Comparison of ENCODE assay signal across 35 cellular contexts in the genomic region with DNA sequence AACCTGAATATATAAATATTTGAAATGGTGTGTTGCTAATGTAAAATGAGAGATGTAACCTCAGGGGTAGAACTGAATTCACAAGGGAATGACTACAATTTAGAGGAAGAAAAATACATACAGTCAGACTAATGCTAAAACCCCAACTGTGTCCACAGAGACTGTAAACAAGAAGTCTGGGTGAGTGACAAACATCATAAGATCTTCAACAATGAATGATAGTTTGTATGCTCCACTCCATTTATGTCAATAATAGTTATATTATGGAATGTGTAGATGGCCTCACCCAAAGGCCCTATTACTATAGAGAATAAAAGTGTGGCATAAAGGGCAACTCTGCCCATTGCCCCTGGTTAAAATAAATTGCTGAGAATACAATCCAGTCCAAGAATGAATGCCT.
"Had no signal": no experiment of that assay in that cellular context is flagged by ENCODE, and none has a peak within 500 bp of the region (broad histone marks: within the 10 kb centered on the region; RNA-seq: fewer than 3 reads in every experiment).

No MANE protein-coding gene starts in this region.

- H3K36me3 Mint-ChIP-seq: activated CD4-positive, alpha-beta memory T cell treated with anti-CD3 and anti-CD28 coated beads for 36 hours; activated naive CD4-positive, alpha-beta T cell treated with anti-CD3 and anti-CD28 coated beads, Interleukin-2, amount 50 U/mL, for 72 hours; activated naive CD8-positive, alpha-beta T cell treated with anti-CD3 and anti-CD28 coated beads for 36 hours had no signal

- H3K4me3 Mint-ChIP-seq: activated B cell treated with CpG ODN at 0.5 μM for 24 hours; activated CD4-positive, alpha-beta memory T cell treated with anti-CD3 and anti-CD28 coated beads for 36 hours; activated CD4-positive, alpha-beta T cell treated with anti-CD3 and anti-CD28 coated beads, Interleukin-2, amount 10 ng/mL, durations not matched to agents 24 days and 14 days; activated CD8-positive, alpha-beta T cell treated with anti-CD3 and anti-CD28 coated beads for 36 hours; activated naive CD4-positive, alpha-beta T cell treated with anti-CD3 and anti-CD28 coated beads for 36 hours; activated naive CD8-positive, alpha-beta T cell treated with anti-CD3 and anti-CD28 coated beads for 36 hours; activated T-cell treated with anti-CD3 and anti-CD28 coated beads, Interleukin-2, amount 50 U/mL, for 4 hours; activated T-cell treated with anti-CD3 and anti-CD28 coated beads, Interleukin-2, amount 50 U/mL, for 72 hours; activated T-helper 1 cell treated with anti-CD3 and anti-CD28 coated beads, Interleukin-12 subunit alpha, Interleukin-12 subunit beta, Interleukin-2, Interleukin-4 antibody, amounts not matched to agents 30 ng/mL and 10 ng/mL and 1 ng/mL, durations not matched to agents 14 hours and 24 hours and 36 hours; activated T-helper 17 cell treated with anti-CD3 and anti-CD28 coated beads, Interleukin-2, amount 50 U/mL, for 72 hours; T-helper 1 cell treated with Interleukin-12 subunit alpha and Interleukin-12 subunit beta and Interleukin-4 antibody, amounts not matched to agents 30 μg/mL and 1 μg/mL, for 36 hours; T-helper 2 cell treated with Interferon-gamma antibody and Interleukin-4, amounts not matched to agents 5 μg/mL and 100 μg/mL, for 36 hours had no signal

- H3K27ac Mint-ChIP-seq: activated B cell treated with CpG ODN at 0.5 μM for 24 hours; activated CD4-positive, alpha-beta memory T cell treated with anti-CD3 and anti-CD28 coated beads for 36 hours; activated CD4-positive, alpha-beta T cell treated with anti-CD3 and anti-CD28 coated beads, Interleukin-2, amount 10 ng/mL, durations not matched to agents 24 days and 14 days; activated CD8-positive, alpha-beta T cell treated with anti-CD3 and anti-CD28 coated beads for 36 hours; activated naive CD4-positive, alpha-beta T cell treated with anti-CD3 and anti-CD28 coated beads for 36 hours; activated naive CD4-positive, alpha-beta T cell treated with anti-CD3 and anti-CD28 coated beads, Interleukin-2, amount 50 U/mL, for 72 hours; activated naive CD8-positive, alpha-beta T cell treated with anti-CD3 and anti-CD28 coated beads for 36 hours; activated T-cell treated with anti-CD3 and anti-CD28 coated beads, Interleukin-2, amount 50 U/mL, for 72 hours; activated T-helper 1 cell treated with anti-CD3 and anti-CD28 coated beads, Interleukin-12 subunit alpha, Interleukin-12 subunit beta, Interleukin-2, Interleukin-4 antibody, amounts not matched to agents 30 ng/mL and 10 ng/mL and 1 ng/mL, durations not matched to agents 14 hours and 24 hours and 36 hours; activated T-helper 17 cell treated with anti-CD3 and anti-CD28 coated beads, Interleukin-2, amount 50 U/mL, for 72 hours; T-helper 1 cell treated with Interleukin-12 subunit alpha and Interleukin-12 subunit beta and Interleukin-4 antibody, amounts not matched to agents 30 μg/mL and 1 μg/mL, for 36 hours; T-helper 2 cell treated with Interferon-gamma antibody and Interleukin-4, amounts not matched to agents 5 μg/mL and 100 μg/mL, for 36 hours had no signal

- H3K4me1 Mint-ChIP-seq: activated CD4-positive, alpha-beta T cell treated with anti-CD3 and anti-CD28 coated beads, Interleukin-2, amount 10 ng/mL, durations not matched to agents 24 days and 14 days; activated naive CD8-positive, alpha-beta T cell treated with anti-CD3 and anti-CD28 coated beads for 36 hours; activated T-helper 17 cell treated with anti-CD3 and anti-CD28 coated beads, Interleukin-2, amount 50 U/mL, for 72 hours had no signal

- H3K4me1 ChIP-seq: adrenal gland, breast epithelium had no signal

- ATAC-seq: activated CD8-positive, alpha-beta T cell treated with anti-CD3 and anti-CD28 coated beads for 36 hours; activated naive CD4-positive, alpha-beta T cell treated with anti-CD3 and anti-CD28 coated beads, Interleukin-2, amount 50 U/mL, for 72 hours; activated T-cell treated with anti-CD3 and anti-CD28 coated beads, Interleukin-2, amount 50 U/mL, for 4 hours; activated T-cell treated with anti-CD3 and anti-CD28 coated beads, Interleukin-2, amount 50 U/mL, for 72 hours; activated T-helper 17 cell treated with anti-CD3 and anti-CD28 coated beads, Interleukin-2, amount 50 U/mL, for 72 hours; body of pancreas had no signal

- H3K9me3 ChIP-seq: adrenal gland, body of pancreas, breast epithelium had no signal

- H3K27me3 ChIP-seq: adrenal gland, body of pancreas, brain microvascular endothelial cell, breast epithelium had no signal

- H3K27ac ChIP-seq: adrenal gland, body of pancreas, brain microvascular endothelial cell, breast epithelium, VCaP had no signal

- H3K27me3 Mint-ChIP-seq: activated CD4-positive, alpha-beta memory T cell treated with anti-CD3 and anti-CD28 coated beads for 36 hours; activated CD8-positive, alpha-beta T cell treated with anti-CD3 and anti-CD28 coated beads for 36 hours had no signal

- H3K4me3 ChIP-seq: adrenal gland, body of pancreas, breast epithelium had no signal

- H3K9me3 Mint-ChIP-seq: activated B cell treated with CpG ODN at 0.5 μM for 24 hours; activated CD4-positive, alpha-beta memory T cell treated with anti-CD3 and anti-CD28 coated beads for 36 hours; activated CD4-positive, alpha-beta T cell treated with anti-CD3 and anti-CD28 coated beads, Interleukin-2, amount 10 ng/mL, durations not matched to agents 24 days and 14 days; activated CD8-positive, alpha-beta T cell treated with anti-CD3 and anti-CD28 coated beads for 36 hours; activated naive CD4-positive, alpha-beta T cell treated with anti-CD3 and anti-CD28 coated beads for 36 hours; activated naive CD4-positive, alpha-beta T cell treated with anti-CD3 and anti-CD28 coated beads, Interleukin-2, amount 50 U/mL, for 72 hours; activated naive CD8-positive, alpha-beta T cell treated with anti-CD3 and anti-CD28 coated beads for 36 hours; activated T-cell treated with anti-CD3 and anti-CD28 coated beads, Interleukin-2, amount 50 U/mL, for 4 hours; activated T-cell treated with anti-CD3 and anti-CD28 coated beads, Interleukin-2, amount 50 U/mL, for 72 hours; activated T-helper 1 cell treated with anti-CD3 and anti-CD28 coated beads, Interleukin-12 subunit alpha, Interleukin-12 subunit beta, Interleukin-2, Interleukin-4 antibody, amounts not matched to agents 30 ng/mL and 10 ng/mL and 1 ng/mL, durations not matched to agents 14 hours and 24 hours and 36 hours; activated T-helper 17 cell treated with anti-CD3 and anti-CD28 coated beads, Interleukin-2, amount 50 U/mL, for 72 hours; T-helper 1 cell treated with Interleukin-12 subunit alpha and Interleukin-12 subunit beta and Interleukin-4 antibody, amounts not matched to agents 30 μg/mL and 1 μg/mL, for 36 hours; T-helper 2 cell treated with Interferon-gamma antibody and Interleukin-4, amounts not matched to agents 5 μg/mL and 100 μg/mL, for 36 hours had no signal

- H3K36me3 ChIP-seq: adrenal gland, brain microvascular endothelial cell, breast epithelium had no signal

- DNase-seq: activated B cell treated with CpG ODN at 0.5 μM for 24 hours; activated CD4-positive, alpha-beta memory T cell treated with anti-CD3 and anti-CD28 coated beads for 36 hours; activated CD4-positive, alpha-beta T cell treated with anti-CD3 and anti-CD28 coated beads for 4 hours; activated CD4-positive, alpha-beta T cell treated with anti-CD3 and anti-CD28 coated beads, Interleukin-2, amount 10 ng/mL, durations not matched to agents 24 days and 14 days; activated CD4-positive, alpha-beta T cell treated with anti-CD3 and anti-CD28 coated beads, Interleukin-2, amount 50 U/mL, for 1 hour; activated CD4-positive, alpha-beta T cell treated with anti-CD3 and anti-CD28 coated beads, Interleukin-2, amount 50 U/mL, for 4 hours; activated CD4-positive, CD25-positive, alpha-beta regulatory T cell treated with anti-CD3 and anti-CD28 coated beads, Interleukin-2, amount 50 U/mL, for 72 hours; activated CD8-positive, alpha-beta memory T cell treated with anti-CD3 and anti-CD28 coated beads, Interleukin-2, amount 50 U/mL, for 4 hours; activated CD8-positive, alpha-beta T cell treated with anti-CD3 and anti-CD28 coated beads for 36 hours; activated effector memory CD4-positive, alpha-beta T cell treated with anti-CD3 and anti-CD28 coated beads, Interleukin-2, amount 50 U/mL, for 16 hours; activated gamma-delta T cell treated with Interleukin-2 at 50 U/mL for 16 hours; activated naive CD4-positive, alpha-beta T cell; activated naive CD4-positive, alpha-beta T cell treated with anti-CD3 and anti-CD28 coated beads for 36 hours; activated naive CD4-positive, alpha-beta T cell treated with anti-CD3 and anti-CD28 coated beads, Interleukin-2, amount 50 U/mL, for 16 hours; activated naive CD8-positive, alpha-beta T cell treated with anti-CD3 and anti-CD28 coated beads for 36 hours; activated T-cell treated with anti-CD3 and anti-CD28 coated beads for 4 hours; activated T-cell treated with anti-CD3 and anti-CD28 coated beads, Interleukin-2, amount 50 U/mL, for 1 hour; activated T-cell treated with anti-CD3 and anti-CD28 coated beads, Interleukin-2, amount 50 U/mL, for 4 hours; activated T-cell treated with anti-CD3 and anti-CD28 coated beads, Interleukin-2, amount 50 U/mL, for 72 hours; adrenal gland; amniotic stem cell; aorta; body of pancreas; brain microvascular endothelial cell; central memory CD4-positive, alpha-beta T cell; T-helper 1 cell; T-helper 2 cell; T-helper 9 cell had no signal
